Comparison of ENCODE assay signal across 8 cellular contexts in the genomic region with DNA sequence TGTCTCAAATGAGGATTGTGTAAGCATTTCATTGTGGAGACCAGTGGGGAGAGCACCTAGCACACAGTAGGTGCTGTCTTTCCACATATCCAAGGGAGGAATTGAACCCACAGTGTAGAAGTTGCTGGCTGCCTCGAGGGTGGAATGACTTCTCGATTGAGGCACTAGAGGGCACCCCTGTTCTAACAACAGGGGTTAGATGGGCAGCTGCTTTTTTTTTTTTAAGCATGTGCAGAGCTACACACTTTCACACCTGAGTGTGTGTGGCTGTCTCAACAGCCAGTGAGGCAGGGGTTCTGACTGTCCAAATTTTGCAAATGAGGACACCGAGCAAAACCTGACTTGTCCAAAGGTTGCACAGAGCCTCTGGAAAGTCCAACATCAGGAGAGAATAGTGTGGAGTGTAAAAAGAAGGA.
DNase-seq lines count a peak whose midpoint lies in the region; ATAC-seq, FAIRE-seq and TF ChIP-seq lines count a peak whose summit lies in the region.

No MANE protein-coding gene starts in this region.

- H3K79me2 ChIP-seq in HepG2 (ENCODE audit: insufficient read depth, low read length), result no peaks in the 10 kb centered on the region

- CTCF ChIA-PET in HepG2 (lab: Yijun Ruan, JAX; ENCODE audit: low intra/inter-chr PET ratio, low total read pairs), result interaction anchor here (1.2 to 1.8 kb wide), 5 partner anchors 30 to 253 kb away, joined by 3 to 23 read pairs (median 4); no protein-coding TSS in a partner anchor

- intact Hi-C loops in body of pancreas (cut with DNase I) (no loop called here), HepG2 (cut with micrococcal nuclease; ENCODE audit: unreplicated experiment) (loop anchor here (5.0 kb wide), 1 partner anchor 41 kb away; no protein-coding TSS in a partner anchor)

- H2AFZ ChIP-seq in HepG2 (ENCODE audit: low read length), result no peak overlapping the region

- no peaks in the 10 kb centered on the region for H4K20me1 ChIP-seq in HepG2 (ENCODE audit: insufficient read depth, low read length)

- ATAC-seq in body of pancreas (no peak), HepG2 (peak; percentile 40), HG02884 (IDR thresholded peaks at IDR 0.05; ENCODE audit: unreplicated experiment) (no peak), GM21515 (IDR thresholded peaks at IDR 0.05; ENCODE audit: unreplicated experiment) (no peak), GM19467 (IDR thresholded peaks at IDR 0.05; ENCODE audit: unreplicated experiment) (no peak)

- H3K27ac ChIP-seq in body of pancreas, result no peak overlapping the region
- H3K27ac ChIP-seq in HepG2 (ENCODE audit: extremely low read length, insufficient read depth, low read length), result no peak overlapping the region

- TF ChIP-seq POLR2A in body of pancreas (IDR thresholded peaks at IDR 0.05), result no peak
- TF ChIP-seq POLR2A in HepG2 (IDR thresholded peaks at IDR 0.05; ENCODE audit: insufficient read depth in 1 of 2, low read depth in 2 of 2, low read length in 2 of 2), result no peak

- BruUV-seq in HepG2 (replicated peaks; lab: Mats Ljungman, UMichigan), result no TSS peak

- in situ Hi-C loops in HepG2 (cut with HindIII; ENCODE audit: extremely low pct_ligation_motif_present, low pct_unique_long_range_greater_than_20kb), result loop anchor here (5.0 kb wide), 1 partner anchor 91 kb away; no protein-coding TSS in a partner anchor

- H3K9me3 ChIP-seq in BE2C, result no peaks in the 10 kb centered on the region
- H3K9me3 ChIP-seq in body of pancreas, result no peaks in the 10 kb centered on the region
- H3K9me3 ChIP-seq in HepG2 (ENCODE audit: low read length), result no peaks in the 10 kb centered on the region

- no peaks in the 10 kb centered on the region for H3K4me1 ChIP-seq in BE2C
- H3K4me1 ChIP-seq in body of pancreas, result peaks cover 4% of the 10 kb centered on the region
- H3K4me1 ChIP-seq in HepG2 (ENCODE audit: insufficient read depth, low read length), result peaks cover 49% of the 10 kb centered on the region

- no peak for TF ChIP-seq EP300 in HepG2 (IDR thresholded peaks at IDR 0.05; ENCODE audit: low read depth in 2 of 2, low read length in 2 of 2)
- no peak for TF ChIP-seq EP300 in HepG2 (CRISPR knock-in tag; IDR thresholded peaks at IDR 0.05; ENCODE audit: borderline replicate concordance)

- H3K4me3 ChIP-seq in BE2C (ENCODE audit: low read depth, low read length), result no peak overlapping the region
- no peak overlapping the region for H3K4me3 ChIP-seq in body of pancreas
- no peak overlapping the region for H3K4me3 ChIP-seq in HepG2 (replicated peaks in 1 of 3; ENCODE audit: insufficient read depth in 1 of 3, low read depth in 2 of 3, low read length in 3 of 3)

- H3K36me3 ChIP-seq in BE2C (no peaks in the 10 kb centered on the region), body of pancreas (replicated peaks in 1 of 2; ENCODE audit: insufficient read depth in 1 of 2, low read depth in 2 of 2) (no peaks in the 10 kb centered on the region), HepG2 (replicated peaks in 1 of 2; ENCODE audit: control insufficient read depth in 1 of 2, insufficient read depth in 2 of 2, low read length in 2 of 2) (no peaks in the 10 kb centered on the region)

- peak; percentile 56 for DNase-seq in BE2C
- DNase-seq in GM18507 (ENCODE audit: extremely low spot score, insufficient read length, low read depth), result no peak
- DNase-seq in RPMI8226, result peak; percentile 60
- peak; percentile 31 to 58 (median 42) for DNase-seq in body of pancreas
- peak; percentile 56 for DNase-seq in HepG2 (ENCODE audit: low spot score)

- peak; percentile 70 for TF ChIP-seq RAD21 in HepG2 (CRISPR knock-in tag; IDR thresholded peaks at IDR 0.05)

- H3K9ac ChIP-seq in HepG2 (ENCODE audit: insufficient read depth, low read depth, low read length), result no peak overlapping the region

- H3K27me3 ChIP-seq in BE2C (no peaks in the 10 kb centered on the region), body of pancreas (no peaks in the 10 kb centered on the region), HepG2 (ENCODE audit: control insufficient read depth in 1 of 2, insufficient read depth in 2 of 2, low read length in 2 of 2) (no peaks in the 10 kb centered on the region)

- H3K4me2 ChIP-seq in HepG2 (ENCODE audit: low read depth, low read length), result no peak overlapping the region

- POLR2A ChIA-PET in HepG2 (lab: Yijun Ruan, JAX), result interaction anchor here (1.4 kb wide), 1 partner anchor 30 kb away, joined by 7 read pairs; no protein-coding TSS in a partner anchor

- WGBS in body of pancreas, 2 donors, result 18 to 33% methylated on average over 3 of the region's 3 CpGs
- WGBS in HepG2 (ENCODE audit: low lambda C conversion rate), result 6% methylated on average over 3 of the region's 3 CpGs

- FAIRE-seq in GM18507 (lab: Jason Lieb, UNC) (peak; percentile 77), HepG2 (lab: Jason Lieb, UNC) (peak; percentile 15)

- TF ChIP-seq CTCF in BE2C (IDR thresholded peaks at IDR 0.05; ENCODE audit: low read depth, low read length), result peak; percentile 78
- peak in 6 of 7 experiments; percentile 33 to 47 (median 40) for TF ChIP-seq CTCF in body of pancreas (IDR thresholded peaks at IDR 0.05)
- TF ChIP-seq CTCF in HepG2 (CRISPR knock-in tag; IDR thresholded peaks at IDR 0.05), result peak; percentile 91

TF ChIP-seq in HepG2, 621 proteins besides CTCF, POLR2A, EP300 and RAD21 (continues in another document):
- 0 out of 2 replicates have a peak, but pooled peaks have one; percentile 23 for TF ChIP-seq ZNF501 (CRISPR knock-in tag; IDR thresholded peaks at IDR 0.05)
- peak; percentile 16; the same call in 1 of the 2 replicates for TF ChIP-seq FOSL2 (CRISPR knock-in tag; IDR thresholded peaks at IDR 0.05)
- peak; percentile 31; the same call in 1 of the 2 replicates for TF ChIP-seq ADNP (CRISPR knock-in tag; IDR thresholded peaks at IDR 0.05)
- peak; percentile 84 for TF ChIP-seq TBX2 (CRISPR knock-in tag; IDR thresholded peaks at IDR 0.05; ENCODE audit: borderline replicate concordance)
- TF ChIP-seq, protein P1, sequence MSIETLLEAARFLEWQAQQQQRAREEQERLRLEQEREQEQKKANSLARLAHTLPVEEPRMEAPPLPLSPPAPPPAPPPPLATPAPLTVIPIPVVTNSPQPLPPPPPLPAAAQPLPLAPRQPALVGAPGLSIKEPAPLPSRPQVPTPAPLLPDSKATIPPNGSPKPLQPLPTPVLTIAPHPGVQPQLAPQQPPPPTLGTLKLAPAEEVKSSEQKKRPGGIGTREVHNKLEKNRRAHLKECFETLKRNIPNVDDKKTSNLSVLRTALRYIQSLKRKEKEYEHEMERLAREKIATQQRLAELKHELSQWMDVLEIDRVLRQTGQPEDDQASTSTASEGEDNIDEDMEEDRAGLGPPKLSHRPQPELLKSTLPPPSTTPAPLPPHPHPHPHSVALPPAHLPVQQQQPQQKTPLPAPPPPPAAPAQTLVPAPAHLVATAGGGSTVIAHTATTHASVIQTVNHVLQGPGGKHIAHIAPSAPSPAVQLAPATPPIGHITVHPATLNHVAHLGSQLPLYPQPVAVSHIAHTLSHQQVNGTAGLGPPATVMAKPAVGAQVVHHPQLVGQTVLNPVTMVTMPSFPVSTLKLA (IDR thresholded peaks at IDR 0.05), result peak; percentile 55; the same call in 1 of the 2 replicates
- TF ChIP-seq, protein P2, sequence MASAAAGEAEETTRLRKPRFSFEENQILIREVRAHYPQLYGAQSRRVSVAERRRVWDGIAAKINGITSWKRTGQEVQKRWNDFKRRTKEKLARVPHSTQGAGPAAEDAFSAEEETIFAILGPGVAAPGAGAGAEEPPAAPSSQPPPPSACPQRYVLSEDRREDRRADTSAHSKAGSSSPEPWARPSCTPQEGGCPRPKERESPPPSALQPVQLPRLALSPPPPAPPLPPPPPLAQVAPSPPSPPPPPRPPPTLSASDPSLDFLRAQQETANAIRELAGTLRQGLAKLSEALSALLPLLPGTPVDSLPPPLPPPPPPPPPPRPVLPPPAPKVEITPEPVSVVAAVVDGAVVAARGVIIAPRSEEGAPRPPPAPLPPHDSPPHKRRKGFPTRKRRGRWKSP (CRISPR knock-in tag; IDR thresholded peaks at IDR 0.05), result 0 out of 2 replicates have a peak, but pooled peaks have one; percentile 26
- TF ChIP-seq, protein P3, sequence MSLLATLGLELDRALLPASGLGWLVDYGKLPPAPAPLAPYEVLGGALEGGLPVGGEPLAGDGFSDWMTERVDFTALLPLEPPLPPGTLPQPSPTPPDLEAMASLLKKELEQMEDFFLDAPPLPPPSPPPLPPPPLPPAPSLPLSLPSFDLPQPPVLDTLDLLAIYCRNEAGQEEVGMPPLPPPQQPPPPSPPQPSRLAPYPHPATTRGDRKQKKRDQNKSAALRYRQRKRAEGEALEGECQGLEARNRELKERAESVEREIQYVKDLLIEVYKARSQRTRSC (CRISPR knock-in tag; IDR thresholded peaks at IDR 0.05; ENCODE audit: low read depth), result no peak
- no peak for TF ChIP-seq ZC3H4 (CRISPR knock-in tag; IDR thresholded peaks at IDR 0.05; ENCODE audit: borderline replicate concordance)
- TF ChIP-seq, protein P4, sequence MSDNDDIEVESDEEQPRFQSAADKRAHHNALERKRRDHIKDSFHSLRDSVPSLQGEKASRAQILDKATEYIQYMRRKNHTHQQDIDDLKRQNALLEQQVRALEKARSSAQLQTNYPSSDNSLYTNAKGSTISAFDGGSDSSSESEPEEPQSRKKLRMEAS (IDR thresholded peaks at IDR 0.05), result peak; percentile 84
- 0 out of 2 replicates have a peak, but pooled peaks have one; percentile 32 for TF ChIP-seq ZZZ3 (CRISPR knock-in tag; IDR thresholded peaks at IDR 0.05; ENCODE audit: borderline replicate concordance)
- TF ChIP-seq THAP11 (CRISPR knock-in tag; IDR thresholded peaks at IDR 0.05), result peak; percentile 31; the same call in 1 of the 2 replicates
- peak; percentile 15; the same call in 1 of the 2 replicates for TF ChIP-seq ZMYM3 (CRISPR knock-in tag; IDR thresholded peaks at IDR 0.05)
- TF ChIP-seq SMC3 (IDR thresholded peaks at IDR 0.05; ENCODE audit: low read length), result peak; percentile 81
- TF ChIP-seq, protein P5, sequence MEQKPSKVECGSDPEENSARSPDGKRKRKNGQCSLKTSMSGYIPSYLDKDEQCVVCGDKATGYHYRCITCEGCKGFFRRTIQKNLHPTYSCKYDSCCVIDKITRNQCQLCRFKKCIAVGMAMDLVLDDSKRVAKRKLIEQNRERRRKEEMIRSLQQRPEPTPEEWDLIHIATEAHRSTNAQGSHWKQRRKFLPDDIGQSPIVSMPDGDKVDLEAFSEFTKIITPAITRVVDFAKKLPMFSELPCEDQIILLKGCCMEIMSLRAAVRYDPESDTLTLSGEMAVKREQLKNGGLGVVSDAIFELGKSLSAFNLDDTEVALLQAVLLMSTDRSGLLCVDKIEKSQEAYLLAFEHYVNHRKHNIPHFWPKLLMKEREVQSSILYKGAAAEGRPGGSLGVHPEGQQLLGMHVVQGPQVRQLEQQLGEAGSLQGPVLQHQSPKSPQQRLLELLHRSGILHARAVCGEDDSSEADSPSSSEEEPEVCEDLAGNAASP (CRISPR knock-in tag; IDR thresholded peaks at IDR 0.05; ENCODE audit: borderline replicate concordance), result peak; percentile 44; the same call in 1 of the 2 replicates

Comparison
In these comparisons a context has a peak if more than half of its experiments do, and no peak if none do; other contexts are left out.
1. CTCF ChIP-seq: peak in every context shown above with its lines; median percentile 91 in HepG2; 78 in BE2C; 40 in body of pancreas.